ENCODE assay signal across 6 cellular contexts in the genomic region with DNA sequence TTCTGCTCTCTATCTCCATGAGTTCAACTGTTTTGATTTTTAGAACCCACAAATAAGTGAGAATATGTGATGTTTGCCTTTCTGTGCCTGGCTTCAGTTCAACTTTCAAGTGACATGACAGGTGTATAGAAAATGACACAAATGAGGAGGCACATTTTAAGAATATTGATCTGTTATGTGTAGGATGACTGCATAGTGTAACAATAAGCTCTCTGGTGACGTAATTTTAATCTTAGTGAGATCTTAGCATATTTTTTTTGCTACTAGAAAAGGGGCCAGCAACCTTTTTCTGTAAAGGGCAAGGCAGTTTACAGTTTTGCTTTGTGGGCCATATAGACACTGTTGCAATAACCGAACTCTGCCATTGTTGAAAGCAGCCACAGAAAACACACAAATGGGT.
"Had no signal": no experiment of that assay in that cellular context is flagged by ENCODE, and none has a peak within 500 bp of the region (broad histone marks: within the 10 kb centered on the region; RNA-seq: fewer than 3 reads in every experiment).

No MANE protein-coding gene starts in this region.

- DNase-seq: GDM1, GF-D8 had no signal

- FAIRE-seq: G401.6, GM12891, GM18507, GM19239 had no signal
